Comparison of ENCODE assay signal across 25 cellular contexts in genomic region chr15:51131596-51132290, GRCh38. TPM values are rescaled to one million over a fixed set of nuclear protein-coding genes. Genes with fewer than 3 reads are reported as not detected.
DNase-seq lines count a peak whose midpoint lies in the region; ATAC-seq and TF ChIP-seq lines count a peak whose summit lies in the region.
"Had no signal": no experiment of that assay in that cellular context is flagged by ENCODE, and none has a peak within 500 bp of the region (broad histone marks: within the 10 kb centered on the region; RNA-seq: fewer than 3 reads in every experiment).

No MANE protein-coding gene starts in this region.

- TF ChIP-seq POLR2A in testis (IDR thresholded peaks at IDR 0.05): no peak

- H3K79me2 ChIP-seq in GM23248 (ENCODE audit: insufficient read depth): no peaks in the 10 kb centered on the region

- H3K4me1 ChIP-seq in GM23248 (ENCODE audit: insufficient read depth) (peaks cover 28% of the 10 kb centered on the region), RWPE2 (ENCODE audit: insufficient read depth, poor library complexity, severe bottlenecking) (peaks cover 29% of the 10 kb centered on the region), tibial artery (peaks cover 0 to 23% (median 10%) of the 10 kb centered on the region in 4 donors), testis (peaks cover 18% of the 10 kb centered on the region)

- H3K27me3 ChIP-seq in GM23248 (replicated peaks; ENCODE audit: insufficient read depth) (no peaks in the 10 kb centered on the region), RWPE2 (ENCODE audit: insufficient read depth, poor library complexity, severe bottlenecking) (no peaks in the 10 kb centered on the region), tibial artery (no peaks in the 10 kb centered on the region), testis (no peaks in the 10 kb centered on the region)
- H3K27me3 ChIP-seq: upper lobe of right lung had no signal

- no peak overlapping the region for H3K9ac ChIP-seq in GM23248

- WGBS in GM23248 (ENCODE audit: low coverage in 1 of 2, low lambda C conversion rate in 2 of 2, missing lambda C conversion rate in 2 of 2), 2 experiments: 75 to 76% methylated on average over 4 of the region's 4 CpGs
- 71 to 81% methylated on average over 4 of the region's 4 CpGs for WGBS in testis, 2 donors

- 0 out of 2 replicates have a peak overlapping the region, but pooled peaks have one; percentile 1 for H2AFZ ChIP-seq in GM23248
- H2AFZ ChIP-seq: GM23338 had no signal

- intact Hi-C loops in tibial artery (cut with DNase I; ENCODE audit: low total_unique reads) (no loop called here), testis (cut with DNase I; ENCODE audit: low total_unique reads) (no loop called here)

- TF ChIP-seq CTCF in RWPE2 (IDR thresholded peaks at IDR 0.05; ENCODE audit: poor library complexity, severe bottlenecking) (no peak), fibroblast of pulmonary artery (IDR thresholded peaks at IDR 0.05; ENCODE audit: low read length, missing control alignments) (no peak), tibial artery (IDR thresholded peaks at IDR 0.05) (no peak), testis (IDR thresholded peaks at IDR 0.05) (no peak)

- no peak for ATAC-seq in RWPE2 (ENCODE audit: low read depth)
- ATAC-seq in HG02759 (IDR thresholded peaks at IDR 0.05; ENCODE audit: unreplicated experiment): no peak
- ATAC-seq in HG03469 (IDR thresholded peaks at IDR 0.05; ENCODE audit: unreplicated experiment): no peak

- no peak overlapping the region for H3K4me3 ChIP-seq in GM23248
- no peak overlapping the region for H3K4me3 ChIP-seq in RWPE2 (ENCODE audit: severe bottlenecking)
- H3K4me3 ChIP-seq in fibroblast of pulmonary artery (replicated peaks; ENCODE audit: low read depth, low read length): no peak overlapping the region
- H3K4me3 ChIP-seq in tibial artery: no peak overlapping the region
- H3K4me3 ChIP-seq in testis: no peak overlapping the region
- H3K4me3 ChIP-seq: GM23338, left lung, upper lobe of right lung had no signal

- H3K4me2 ChIP-seq in GM23248 (ENCODE audit: unreplicated experiment): no peak overlapping the region
- H3K4me2 ChIP-seq: GM23338 had no signal

- peak; percentile 29 for DNase-seq in GM23248
- DNase-seq in RWPE2 (ENCODE audit: low spot score): no peak
- DNase-seq in fibroblast of pulmonary artery (ENCODE audit: low read depth): peak; percentile 25
- no peak for DNase-seq in tibial artery
- no peak for DNase-seq in testis
- DNase-seq: activated CD4-positive, alpha-beta T cell treated with anti-CD3 and anti-CD28 coated beads, Interleukin-2, amount 50 U/mL, for 48 hours; activated CD4-positive, CD25-positive, alpha-beta regulatory T cell treated with anti-CD3 and anti-CD28 coated beads, Interleukin-2, amount 50 U/mL, for 72 hours; activated CD8-positive, alpha-beta memory T cell treated with anti-CD3 and anti-CD28 coated beads, Interleukin-2, amount 50 U/mL, for 4 hours; activated naive CD4-positive, alpha-beta T cell treated with Interleukin-2 at 50 U/mL for 16 hours; Calu3; CD4-positive, CD25-positive, alpha-beta regulatory T cell; DMS79; effector CD4-positive, alpha-beta T cell; KG1; left lung; mesendoderm; NCI-H1436; NCI-H2081; NCI-H526; stimulated activated CD4-positive, alpha-beta T cell treated with anti-CD3 and anti-CD28 coated beads, Interleukin-4, amount 100 ng/mL, for 4 hours; upper lobe of right lung had no signal

- H3K9me3 ChIP-seq in GM23248 (ENCODE audit: low read depth) (no peaks in the 10 kb centered on the region), RWPE2 (ENCODE audit: severe bottlenecking) (no peaks in the 10 kb centered on the region), tibial artery (no peaks in the 10 kb centered on the region), testis (no peaks in the 10 kb centered on the region)
- H3K9me3 ChIP-seq: left lung, upper lobe of right lung had no signal

- H3F3A ChIP-seq in GM23248 (ENCODE audit: insufficient read depth): peaks cover 22% of the 10 kb centered on the region

- no peaks in the 10 kb centered on the region for H4K20me1 ChIP-seq in GM23248 (ENCODE audit: insufficient read depth)

- H3K36me3 ChIP-seq in GM23248 (ENCODE audit: low read depth) (no peaks in the 10 kb centered on the region), RWPE2 (ENCODE audit: low read depth) (no peaks in the 10 kb centered on the region), tibial artery (no peaks in the 10 kb centered on the region), testis (ENCODE audit: low read depth, missing control alignments) (no peaks in the 10 kb centered on the region)
- H3K36me3 ChIP-seq: left lung, upper lobe of right lung had no signal

- no peaks in the 10 kb centered on the region for H3K9me2 ChIP-seq in GM23248 (ENCODE audit: insufficient read depth)

- in situ Hi-C loops in GM23248 (cut with MboI): no loop called here

- H3K27ac ChIP-seq in GM23248 (peak overlapping the region; percentile 71), RWPE2 (ENCODE audit: poor library complexity, severe bottlenecking) (peak overlapping the region; percentile 82), tibial artery (peak overlapping the region; percentile 73 to 77), testis (no peak overlapping the region)
- H3K27ac ChIP-seq: left lung, upper lobe of right lung had no signal

RNA-seq across cellular contexts. Expression of gene TNFAIP8L3, which starts 37.0 kb away (rescaled TPM):
- 2.8 and 6.8 TPM in 2 replicates for total RNA-seq in GM23248 (2014; rRNA removed; shearing (Covaris generic))
- polyA plus RNA-seq in GM23248 (2016; fragmentation: Nextera tagmentation; extraction: Ambion mirVana): 2.0 and 2.5 TPM in 2 replicates
- 10 to 100 TPM in 1 of 2 donors, 1 to 10 TPM in 1; 5.1 to 17.3 TPM for total RNA-seq in testis
- 10.2 TPM for polyA plus RNA-seq in testis (ENCODE audit: insufficient read depth, low read depth, low replicate concordance)
- total RNA-seq: Calu3; CD4-positive, CD25-positive, alpha-beta regulatory T cell; progenitor cell of endocrine pancreas had no signal
- polyA plus RNA-seq: CD4-positive, CD25-positive, alpha-beta regulatory T cell had no signal

Comparison
In these comparisons a context has a peak if more than half of its experiments do, and no peak if none do; other contexts are left out.
1. DNase-seq: peak in GM23248 (single experiment) and fibroblast of pulmonary artery (single experiment); none in RWPE2 (single experiment), tibial artery (0 of 2) and testis (single experiment).
2. H3K27ac ChIP-seq: peak in GM23248 (single experiment), RWPE2 (single experiment) and tibial artery (2 of 2); none in testis (0 of 2).